Comparison of ENCODE assay signal across 8 cellular contexts in the genomic region with DNA sequence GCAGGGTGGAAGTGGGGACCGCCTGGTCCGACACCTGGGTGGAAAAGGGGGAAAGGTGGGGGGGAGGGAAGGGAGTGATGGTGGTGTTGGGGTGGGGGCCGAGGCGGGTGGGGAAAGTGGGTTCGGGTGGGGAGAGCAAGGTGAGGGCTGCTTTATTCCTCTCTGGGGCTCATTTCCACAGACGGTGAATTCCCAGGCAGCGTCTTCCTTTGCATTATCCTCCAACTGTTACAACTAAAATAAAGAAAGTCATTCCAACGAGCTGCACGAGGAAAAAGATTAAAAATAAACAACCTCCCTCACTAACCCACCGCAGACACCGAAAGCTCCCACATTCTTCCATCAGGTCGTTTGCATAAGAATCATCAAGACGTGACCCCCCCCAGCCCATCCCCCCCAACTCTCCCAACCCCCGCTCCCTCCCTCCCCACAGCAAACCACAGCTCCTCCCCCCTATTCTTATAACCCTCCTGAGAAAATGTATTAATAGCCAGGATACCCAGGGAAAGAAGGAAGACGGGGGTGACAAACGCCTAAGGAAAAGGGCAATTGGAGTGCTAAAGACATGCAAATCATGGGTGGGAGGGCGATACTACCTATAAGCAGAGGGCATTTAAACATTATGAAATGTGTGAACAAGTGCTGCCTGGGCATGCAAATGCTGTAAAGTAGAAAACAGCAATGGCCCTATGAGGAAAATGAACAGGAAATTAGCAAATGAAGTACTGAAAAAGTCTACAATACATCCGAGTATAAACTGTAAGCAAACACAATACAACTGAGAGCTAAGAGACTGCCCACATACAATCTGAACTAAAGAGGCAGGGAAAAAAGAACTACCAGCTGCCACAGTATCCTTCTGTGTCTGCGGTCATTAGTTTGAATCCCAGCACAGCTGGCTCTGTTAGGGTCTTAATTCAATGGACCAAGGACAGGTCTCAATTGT.
DNase-seq lines count a peak whose midpoint lies in the region; ATAC-seq, FAIRE-seq and TF ChIP-seq lines count a peak whose summit lies in the region.

No MANE protein-coding gene starts in this region.

- peak; percentile 86 for FAIRE-seq in GM18507 (lab: Jason Lieb, UNC)

- H3K27ac ChIP-seq in cingulate gyrus (ENCODE audit: low read depth, low read length) = peak overlapping the region; percentile 77

- H3K4me3 ChIP-seq in AG10803 (ENCODE audit: low read length) (peak overlapping the region; percentile 60), mucosa of stomach (ENCODE audit: low read length) (no peak overlapping the region)

- peaks cover 6% of the 10 kb centered on the region for H3K4me1 ChIP-seq in mucosa of stomach (ENCODE audit: control insufficient read depth, insufficient read depth, low read length)

- peaks cover 6% of the 10 kb centered on the region for H3K27me3 ChIP-seq in mucosa of stomach (ENCODE audit: control insufficient read depth, insufficient read depth, low read length)

- TF ChIP-seq CTCF in AG10803 (conservative IDR thresholded peaks at IDR 0.05; ENCODE audit: low read length) = no peak

- peak; percentile 30 for ATAC-seq in HG02852 (IDR thresholded peaks at IDR 0.05; ENCODE audit: unreplicated experiment)

- H3K9me3 ChIP-seq in mucosa of stomach (ENCODE audit: control insufficient read depth, low read length) = no peaks in the 10 kb centered on the region

- H3K36me3 ChIP-seq in mucosa of stomach (ENCODE audit: control insufficient read depth, insufficient read depth, low read length) = no peaks in the 10 kb centered on the region

- H3K9ac ChIP-seq in mucosa of stomach (ENCODE audit: low read length) = peak overlapping the region; percentile 58

- no peak for DNase-seq in AG10803 (ENCODE audit: low read depth)
- DNase-seq in GM18507 (ENCODE audit: extremely low spot score, insufficient read length, low read depth) = no peak
- DNase-seq in NCI-H774 (lab: John Stamatoyannopoulos, UW) = peak; percentile 32
- no peak for DNase-seq in CD1c-positive myeloid dendritic cell (ENCODE audit: extremely low spot score)
- DNase-seq in activated gamma-delta T cell (lab: John Stamatoyannopoulos, UW) = no peak
